In the genomic region with DNA sequence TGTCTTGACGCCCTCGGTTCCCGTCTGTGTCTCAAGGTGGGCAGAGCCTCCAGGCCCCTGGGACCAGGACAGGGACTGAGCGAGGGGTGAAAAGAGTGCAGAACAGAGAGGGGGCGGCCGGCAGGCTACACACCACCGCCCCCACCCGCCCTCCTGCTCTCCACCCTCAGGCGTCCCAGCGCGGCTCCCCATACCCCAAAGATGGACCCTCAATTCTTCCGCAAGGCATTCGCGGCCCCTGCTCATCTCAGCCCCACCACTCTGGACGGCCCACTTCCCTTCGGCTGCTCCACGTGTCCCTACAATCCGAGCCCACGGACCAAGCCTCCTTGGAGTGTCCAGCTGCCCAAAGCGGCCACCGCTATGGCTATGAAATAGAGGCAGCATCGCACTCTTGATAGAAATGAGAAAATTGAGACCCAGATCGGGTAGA, we compare ENCODE assay signal across 9 cellular contexts. TPM values are rescaled to one million over a fixed set of nuclear protein-coding genes. Genes with fewer than 3 reads are reported as not detected.
DNase-seq lines count a peak whose midpoint lies in the region; ATAC-seq and TF ChIP-seq lines count a peak whose summit lies in the region.
"Had no signal": no experiment of that assay in that cellular context is flagged by ENCODE, and none has a peak within 500 bp of the region (broad histone marks: within the 10 kb centered on the region; RNA-seq: fewer than 3 reads in every experiment).

No MANE protein-coding gene starts in this region.

- H3K27me3 ChIP-seq in iPS-18a (ENCODE audit: control insufficient read depth, insufficient read depth, low read length), result peaks cover 38% of the 10 kb centered on the region

- no peak overlapping the region for H3K27ac ChIP-seq in iPS-18a (ENCODE audit: low read length)

- peak overlapping the region; percentile 93 for H3K4me3 Mint-ChIP-seq in T-helper 1 cell treated with Interleukin-12 subunit alpha and Interleukin-12 subunit beta and Interleukin-4 antibody, amounts not matched to agents 30 μg/mL and 1 μg/mL, for 36 hours
- peak overlapping the region; percentile 95 for H3K4me3 Mint-ChIP-seq in activated CD8-positive, alpha-beta T cell treated with anti-CD3 and anti-CD28 coated beads for 36 hours
- peak overlapping the region; percentile 97 to 99 for H3K4me3 Mint-ChIP-seq in stimulated activated naive CD8-positive, alpha-beta T cell treated with anti-CD3 and anti-CD28 coated beads, Interleukin-15, amount 100 ng/mL, for 72 hours

- no peaks in the 10 kb centered on the region for H3K27me3 Mint-ChIP-seq in T-helper 1 cell treated with Interleukin-12 subunit alpha and Interleukin-12 subunit beta and Interleukin-4 antibody, amounts not matched to agents 30 μg/mL and 1 μg/mL, for 36 hours (ENCODE audit: low read depth)
- H3K27me3 Mint-ChIP-seq in activated CD8-positive, alpha-beta T cell treated with anti-CD3 and anti-CD28 coated beads for 36 hours, result no peaks in the 10 kb centered on the region
- H3K27me3 Mint-ChIP-seq in stimulated activated naive CD8-positive, alpha-beta T cell treated with anti-CD3 and anti-CD28 coated beads, Interleukin-15, amount 100 ng/mL, for 72 hours, result no peaks in the 10 kb centered on the region

- no peaks in the 10 kb centered on the region for H3K36me3 ChIP-seq in iPS-18a (ENCODE audit: control insufficient read depth, low read depth, low read length)

- TF ChIP-seq CTCF in activated CD8-positive, alpha-beta T cell treated with anti-CD3 and anti-CD28 coated beads for 36 hours (IDR thresholded peaks at IDR 0.05), result no peak
- TF ChIP-seq CTCF in GM10248 (IDR thresholded peaks at IDR 0.05; ENCODE audit: control extremely low read depth, extremely low read depth, low read depth, missing control alignments), result no peak

- peak overlapping the region; percentile 93 for H3K27ac Mint-ChIP-seq in T-helper 1 cell treated with Interleukin-12 subunit alpha and Interleukin-12 subunit beta and Interleukin-4 antibody, amounts not matched to agents 30 μg/mL and 1 μg/mL, for 36 hours
- H3K27ac Mint-ChIP-seq in activated CD8-positive, alpha-beta T cell treated with anti-CD3 and anti-CD28 coated beads for 36 hours, result peak overlapping the region; percentile 92
- peak overlapping the region; percentile 95 to 99 for H3K27ac Mint-ChIP-seq in stimulated activated naive CD8-positive, alpha-beta T cell treated with anti-CD3 and anti-CD28 coated beads, Interleukin-15, amount 100 ng/mL, for 72 hours

- no peaks in the 10 kb centered on the region for H3K9me3 ChIP-seq in iPS-18a (ENCODE audit: control insufficient read depth, low read depth, low read length)

- no peaks in the 10 kb centered on the region for H3K9me3 Mint-ChIP-seq in T-helper 1 cell treated with Interleukin-12 subunit alpha and Interleukin-12 subunit beta and Interleukin-4 antibody, amounts not matched to agents 30 μg/mL and 1 μg/mL, for 36 hours
- H3K9me3 Mint-ChIP-seq in activated CD8-positive, alpha-beta T cell treated with anti-CD3 and anti-CD28 coated beads for 36 hours, result no peaks in the 10 kb centered on the region
- no peaks in the 10 kb centered on the region for H3K9me3 Mint-ChIP-seq in stimulated activated naive CD8-positive, alpha-beta T cell treated with anti-CD3 and anti-CD28 coated beads, Interleukin-15, amount 100 ng/mL, for 72 hours

- peaks cover 31% of the 10 kb centered on the region for H3K4me1 ChIP-seq in iPS-18a (ENCODE audit: control insufficient read depth, low read depth, low read length)

- peak overlapping the region; percentile 73 for H3K4me3 ChIP-seq in iPS-18a (ENCODE audit: low read length)

- POLR2A ChIA-PET in activated CD8-positive, alpha-beta T cell treated with anti-CD3 and anti-CD28 coated beads for 36 hours (lab: Charles Lee), result no interaction called here
- POLR2A ChIA-PET in GM10248 (lab: Yijun Ruan, JAX), result no interaction called here

- peak overlapping the region; percentile 52 for H3K9ac ChIP-seq in iPS-18a (ENCODE audit: low read length)

- no peak for TF ChIP-seq POLR2A in GM18505 (IDR thresholded peaks at IDR 0.05; ENCODE audit: borderline replicate concordance, extremely low read depth, insufficient read depth, insufficient read length)

- intact Hi-C loops in activated CD8-positive, alpha-beta T cell treated with anti-CD3 and anti-CD28 coated beads for 36 hours (cut with micrococcal nuclease), result no loop called here

- CTCF ChIA-PET in activated CD8-positive, alpha-beta T cell treated with anti-CD3 and anti-CD28 coated beads for 36 hours (lab: Charles Lee), result no interaction called here
- CTCF ChIA-PET in GM10248 (lab: Yijun Ruan, JAX), result no interaction called here

- no peaks in the 10 kb centered on the region for H3K36me3 Mint-ChIP-seq in T-helper 1 cell treated with Interleukin-12 subunit alpha and Interleukin-12 subunit beta and Interleukin-4 antibody, amounts not matched to agents 30 μg/mL and 1 μg/mL, for 36 hours (ENCODE audit: low read depth)
- peaks cover 11% of the 10 kb centered on the region for H3K36me3 Mint-ChIP-seq in activated CD8-positive, alpha-beta T cell treated with anti-CD3 and anti-CD28 coated beads for 36 hours (ENCODE audit: low read depth)

- H3K4me1 Mint-ChIP-seq in T-helper 1 cell treated with Interleukin-12 subunit alpha and Interleukin-12 subunit beta and Interleukin-4 antibody, amounts not matched to agents 30 μg/mL and 1 μg/mL, for 36 hours (ENCODE audit: low read depth), result peaks cover 15% of the 10 kb centered on the region
- peaks cover 38% of the 10 kb centered on the region for H3K4me1 Mint-ChIP-seq in activated CD8-positive, alpha-beta T cell treated with anti-CD3 and anti-CD28 coated beads for 36 hours (ENCODE audit: low read depth)
- H3K4me1 Mint-ChIP-seq in stimulated activated naive CD8-positive, alpha-beta T cell treated with anti-CD3 and anti-CD28 coated beads, Interleukin-15, amount 100 ng/mL, for 72 hours, result peaks cover 68% of the 10 kb centered on the region

- no peak for ATAC-seq in activated CD8-positive, alpha-beta T cell treated with anti-CD3 and anti-CD28 coated beads for 36 hours
- ATAC-seq in stimulated activated naive CD8-positive, alpha-beta T cell treated with anti-CD3 and anti-CD28 coated beads, Interleukin-15, amount 100 ng/mL, for 72 hours, result no peak
- no peak for ATAC-seq in GM18505 (IDR thresholded peaks at IDR 0.05; ENCODE audit: unreplicated experiment)
- no peak for ATAC-seq in HG03045 (IDR thresholded peaks at IDR 0.05; ENCODE audit: unreplicated experiment)

- DNase-seq in T-helper 1 cell (no peak), GM10248 (ENCODE audit: extremely low spot score) (no peak)
- DNase-seq in activated CD8-positive, alpha-beta T cell treated with anti-CD3 and anti-CD28 coated beads for 36 hours, result no peak
- DNase-seq in stimulated activated naive CD8-positive, alpha-beta T cell treated with anti-CD3 and anti-CD28 coated beads, Interleukin-15, amount 100 ng/mL, for 72 hours, result no peak
- DNase-seq: NCI-H2029 had no signal

RNA-seq across cellular contexts. Expression of a gene that starts 1.8 kb away (rescaled TPM):
- total RNA-seq in activated CD8-positive, alpha-beta T cell treated with anti-CD3 and anti-CD28 coated beads for 36 hours, result 10 to 100 TPM; 25.6 to 27.7 TPM

RNA-seq across cellular contexts. Expression of a gene that starts 13.3 kb away (rescaled TPM):
- total RNA-seq in activated CD8-positive, alpha-beta T cell treated with anti-CD3 and anti-CD28 coated beads for 36 hours, result 10 to 100 TPM; 43.4 to 46.8 TPM

RNA-seq across cellular contexts. Expression of a gene that starts 23.7 kb away (rescaled TPM):
- total RNA-seq in activated CD8-positive, alpha-beta T cell treated with anti-CD3 and anti-CD28 coated beads for 36 hours, result 100 to 1,000 TPM; 112 to 113 TPM

RNA-seq across cellular contexts. Expression of a gene that starts 43.6 kb away (rescaled TPM):
- total RNA-seq in activated CD8-positive, alpha-beta T cell treated with anti-CD3 and anti-CD28 coated beads for 36 hours, result 1 to 10 TPM; 5.3 to 6.7 TPM

RNA-seq across cellular contexts. Expression of a gene that starts 43.6 kb away (rescaled TPM):
- 10 to 100 TPM; 23.1 to 25.1 TPM for total RNA-seq in activated CD8-positive, alpha-beta T cell treated with anti-CD3 and anti-CD28 coated beads for 36 hours
